In genomic region chr4:10456270-10457254, GRCh38 we compare ENCODE assay signal across 8 cellular contexts. TPM values are rescaled to one million over a fixed set of nuclear protein-coding genes. Genes with fewer than 3 reads are reported as not detected.
DNase-seq lines count a peak whose midpoint lies in the region; ATAC-seq, FAIRE-seq and TF ChIP-seq lines count a peak whose summit lies in the region.

No MANE protein-coding gene starts in this region.

- TF ChIP-seq EP300 in GM12878 (IDR thresholded peaks at IDR 0.05; ENCODE audit: borderline replicate concordance in 1 of 2, control insufficient read depth in 1 of 2, low read depth in 2 of 2, low read length in 2 of 2): no peak

- RAD21 ChIA-PET in GM12878 (lab: Charles Lee; ENCODE audit: unreplicated experiment): interaction anchor here (1.0 kb wide), 1 partner anchor 291 kb away, joined by 3 read pairs; no protein-coding TSS in a partner anchor

- H3K9ac ChIP-seq in GM12878 (ENCODE audit: control insufficient read depth, insufficient read depth, low read length): peak overlapping the region; percentile 66

- H3K36me3 ChIP-seq in BJ (ENCODE audit: control insufficient read depth, insufficient read depth, low read length): peaks cover 8% of the 10 kb centered on the region
- H3K36me3 ChIP-seq in GM12878 (ENCODE audit: control insufficient read depth in 2 of 2, insufficient read depth in 2 of 2, low read length in 1 of 2): peaks cover 0 to 4% of the 10 kb centered on the region in 2 experiments; a peak in 1 of 4 replicates

- ATAC-seq in GM19324 (IDR thresholded peaks at IDR 0.05; ENCODE audit: low FRiP score, unreplicated experiment) (peak; percentile 70), HG03432 (IDR thresholded peaks at IDR 0.05; ENCODE audit: unreplicated experiment) (peak; percentile 73), GM12878 (peak; percentile 67)

- WGBS in GM12878 (ENCODE audit: insufficient coverage, insufficient replicate concordance, low lambda C conversion rate, missing lambda C conversion rate): 17% methylated on average over 66 of the region's 106 CpGs

- POLR2A ChIA-PET in BJ (lab: Charles Lee): no interaction called here
- POLR2A ChIA-PET in GM12878 (lab: Charles Lee): interaction anchor here (0.7 to 1.5 kb wide), 4 partner anchors 33 to 450 kb away, joined by 3 to 4 read pairs (median 4); partner anchors contain the start of gene WDR1

- FAIRE-seq in GM12878 (lab: Jason Lieb, UNC): peak; percentile 87

- H3K27me3 ChIP-seq in BJ (ENCODE audit: control insufficient read depth, insufficient read depth, low read length): no peaks in the 10 kb centered on the region
- no peaks in the 10 kb centered on the region; a peak in 1 of 4 replicates for H3K27me3 ChIP-seq in GM12878 (replicated peaks in 1 of 2; ENCODE audit: control insufficient read depth in 2 of 2, insufficient read depth in 2 of 2, low read length in 1 of 2)

- H4K20me1 ChIP-seq in GM12878 (ENCODE audit: control insufficient read depth, insufficient read depth): no peaks in the 10 kb centered on the region; the same call in 1 of the 2 replicates

- CTCF ChIA-PET in BJ (lab: Yijun Ruan, JAX): interaction anchor here (1.1 to 1.6 kb wide), 3 partner anchors 27 to 293 kb away, joined by 4 to 5 read pairs (median 4); no protein-coding TSS in a partner anchor
- CTCF ChIA-PET in GM12878 (lab: Yijun Ruan, JAX): interaction anchor here (1.0 to 1.6 kb wide), 4 partner anchors 9 to 95 kb away, joined by 4 read pairs; no protein-coding TSS in a partner anchor

- TF ChIP-seq RAD21 in GM12878 (IDR thresholded peaks at IDR 0.05; ENCODE audit: insufficient read depth, low read depth, low read length): no peak

- H3K27ac ChIP-seq in GM12878 (ENCODE audit: control insufficient read depth, insufficient read depth): peak overlapping the region; percentile 65

- intact Hi-C loops in GM12878 (cut with micrococcal nuclease; ENCODE audit: unreplicated experiment): loop anchor here (10.0 kb wide), 1 partner anchor 968 kb away; the partner anchor contains the start of gene HS3ST1

- H3K4me2 ChIP-seq in GM12878 (ENCODE audit: control insufficient read depth, insufficient read depth): peak overlapping the region; percentile 78

- H3K4me3 ChIP-seq in BJ (ENCODE audit: low read depth, low read length): peak overlapping the region; percentile 65
- H3K4me3 ChIP-seq in GM12878: peak overlapping the region; percentile 82

- no peak for DNase-seq in BJ (ENCODE audit: low read depth)
- DNase-seq in T-helper 9 cell: peak; percentile 34
- no peak for DNase-seq in GM12878 (ENCODE audit: low read depth, low spot score)
- peak; percentile 53 for DNase-seq in iPS-NIHi11 (ENCODE audit: low spot score)
- DNase-seq in stimulated activated CD4-positive, alpha-beta T cell treated with anti-CD3 and anti-CD28 coated beads, Interleukin-12 subunit alpha, Interleukin-12 subunit beta, amount 100 ng/mL, for 48 hours (ENCODE audit: low read depth in 2 of 3, low spot score in 1 of 3): peak in 2 of 3 donors; percentile 36 to 50
- no peak for DNase-seq in NK-92 treated with Interleukin-12 subunit alpha and Interleukin-12 subunit beta, amount 100 ng/mL, for 24 hours (lab: John Stamatoyannopoulos, UW)

- SMC1A ChIA-PET in GM12878 (lab: Charles Lee; ENCODE audit: uncharacterized antibody, unreplicated experiment): interaction anchor here (1.2 kb wide), 1 partner anchor 13 kb away, joined by 3 read pairs; no protein-coding TSS in a partner anchor

- in situ Hi-C loops in GM12878 (cut with MboI): no loop called here

- H3K79me2 ChIP-seq in GM12878 (ENCODE audit: control insufficient read depth, insufficient read depth, low read length): peaks cover 11% of the 10 kb centered on the region

- H3K4me1 ChIP-seq in GM12878 (ENCODE audit: control insufficient read depth, insufficient read depth, low read length): no peaks in the 10 kb centered on the region

- no peak for TF ChIP-seq CTCF in BJ (IDR thresholded peaks at IDR 0.05; ENCODE audit: insufficient read depth, low read depth, low read length)
- no peak for TF ChIP-seq CTCF in GM12878 (IDR thresholded peaks at IDR 0.05 in 2 of 3, conservative IDR thresholded peaks at IDR 0.05 in 1 of 3; ENCODE audit: control insufficient read depth in 2 of 3, extremely low read depth in 1 of 3, insufficient read depth in 1 of 3, low read depth in 3 of 3, low read length in 3 of 3)

- BruUV-seq in GM12878 (replicated peaks; lab: Mats Ljungman, UMichigan): no TSS peak

- H2AFZ ChIP-seq in GM12878 (ENCODE audit: control insufficient read depth, low read depth, low read length): peak overlapping the region; percentile 93

- no peaks in the 10 kb centered on the region; the same call in 2 of the 3 replicates for H3K9me3 ChIP-seq in GM12878 (replicated peaks; ENCODE audit: control insufficient read depth, insufficient read depth, low read length)

- TF ChIP-seq POLR2A in GM12878 (IDR thresholded peaks at IDR 0.05; ENCODE audit: low read depth, low read length): peak; percentile 49; the same call in 1 of the 2 replicates

TF ChIP-seq in GM12878, 131 proteins besides CTCF, POLR2A, EP300 and RAD21 (continues in another document):
- 0 out of 2 replicates have a peak, but pooled peaks have one; percentile 24 for TF ChIP-seq ZNF24 (IDR thresholded peaks at IDR 0.05)
- TF ChIP-seq EED (IDR thresholded peaks at IDR 0.05; ENCODE audit: low read depth): peak; percentile 22; the same call in 1 of the 2 replicates
- no peak for TF ChIP-seq SREBF2 (IDR thresholded peaks at IDR 0.05; ENCODE audit: low read length)
- no peak for TF ChIP-seq ZZZ3 (IDR thresholded peaks at IDR 0.05; ENCODE audit: control insufficient read depth, insufficient read length, low read depth)
- peak; percentile 42; the same call in 1 of the 2 replicates for TF ChIP-seq CREM (IDR thresholded peaks at IDR 0.05; ENCODE audit: low read depth)
- no peak for TF ChIP-seq IRF3 (IDR thresholded peaks at IDR 0.05)
- TF ChIP-seq RUNX3 (IDR thresholded peaks at IDR 0.05; ENCODE audit: low read length): no peak
- TF ChIP-seq, protein P1, sequence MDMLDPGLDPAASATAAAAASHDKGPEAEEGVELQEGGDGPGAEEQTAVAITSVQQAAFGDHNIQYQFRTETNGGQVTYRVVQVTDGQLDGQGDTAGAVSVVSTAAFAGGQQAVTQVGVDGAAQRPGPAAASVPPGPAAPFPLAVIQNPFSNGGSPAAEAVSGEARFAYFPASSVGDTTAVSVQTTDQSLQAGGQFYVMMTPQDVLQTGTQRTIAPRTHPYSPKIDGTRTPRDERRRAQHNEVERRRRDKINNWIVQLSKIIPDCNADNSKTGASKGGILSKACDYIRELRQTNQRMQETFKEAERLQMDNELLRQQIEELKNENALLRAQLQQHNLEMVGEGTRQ (IDR thresholded peaks at IDR 0.05; ENCODE audit: borderline replicate concordance, low read depth, low read length): no peak
- peak; percentile 95 for TF ChIP-seq YY1 (IDR thresholded peaks at IDR 0.05; ENCODE audit: low read depth, low read length)
- no peak for TF ChIP-seq BRCA1 (IDR thresholded peaks at IDR 0.05; ENCODE audit: low read depth, low read length)
- 0 out of 2 replicates have a peak, but pooled peaks have one; percentile 18 for TF ChIP-seq MAX (IDR thresholded peaks at IDR 0.05; ENCODE audit: low read depth, low read length)
- TF ChIP-seq, protein P2, sequence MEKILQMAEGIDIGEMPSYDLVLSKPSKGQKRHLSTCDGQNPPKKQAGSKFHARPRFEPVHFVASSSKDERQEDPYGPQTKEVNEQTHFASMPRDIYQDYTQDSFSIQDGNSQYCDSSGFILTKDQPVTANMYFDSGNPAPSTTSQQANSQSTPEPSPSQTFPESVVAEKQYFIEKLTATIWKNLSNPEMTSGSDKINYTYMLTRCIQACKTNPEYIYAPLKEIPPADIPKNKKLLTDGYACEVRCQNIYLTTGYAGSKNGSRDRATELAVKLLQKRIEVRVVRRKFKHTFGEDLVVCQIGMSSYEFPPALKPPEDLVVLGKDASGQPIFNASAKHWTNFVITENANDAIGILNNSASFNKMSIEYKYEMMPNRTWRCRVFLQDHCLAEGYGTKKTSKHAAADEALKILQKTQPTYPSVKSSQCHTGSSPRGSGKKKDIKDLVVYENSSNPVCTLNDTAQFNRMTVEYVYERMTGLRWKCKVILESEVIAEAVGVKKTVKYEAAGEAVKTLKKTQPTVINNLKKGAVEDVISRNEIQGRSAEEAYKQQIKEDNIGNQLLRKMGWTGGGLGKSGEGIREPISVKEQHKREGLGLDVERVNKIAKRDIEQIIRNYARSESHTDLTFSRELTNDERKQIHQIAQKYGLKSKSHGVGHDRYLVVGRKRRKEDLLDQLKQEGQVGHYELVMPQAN (conservative IDR thresholded peaks at IDR 0.05): peak; percentile 73

RNA-seq across cellular contexts. Expression of gene ZNF518B, which starts 0.7 kb away (rescaled TPM):
- polyA plus RNA-seq in BJ (2011; rRNA removed) (8.7 and 17.9 TPM in 2 replicates), GM12878 (2011; rRNA removed) (20.2 and 25.2 TPM in 2 replicates), GM12878 (2014; fragmentation: Illumina TruSeq; extraction: Trizol) (10.4 and 10.6 TPM in 2 replicates), GM12878 (2014; fragmentation: Nextera tagmentation; extraction: Ambion mirVana) (1 to 10 TPM; 2.7 to 4.4 TPM), GM12878 (2014; rRNA removed) (7.6 and 7.7 TPM in 2 replicates), GM12878 (2016; fragmentation: Nextera tagmentation; extraction: Ambion mirVana) (1 to 10 TPM; 6.4 to 7.9 TPM)
- 23.8 and 27.3 TPM in 2 replicates for polyA minus RNA-seq in BJ (2011; rRNA and poly(A)+ RNA removed)
- 90.1 and 101 TPM in 2 replicates for total RNA-seq in GM12878 (2013; cell fraction: nucleolus; rRNA removed)
- total RNA-seq in GM12878 (2014; rRNA removed) (20.5 and 23.4 TPM in 2 replicates), GM12878 (2014; rRNA removed; fragmentation: Illumina TruSeq; extraction: Trizol) (16.3 and 17.0 TPM in 2 replicates), GM12878 (2021) (16.2 and 17.6 TPM in 2 replicates)
- polyA plus RNA-seq in GM12878 (2011; ENCODE audit: low read depth): 4.4 TPM
- 8.1 and 9.4 TPM in 2 replicates for polyA plus RNA-seq in GM12878 (2011; cell fraction: cytosol; rRNA removed)
- polyA plus RNA-seq in GM12878 (2011; cell fraction: nucleus; rRNA removed): 17.7 and 20.7 TPM in 2 replicates
- 7.8 and 8.2 TPM in 2 replicates for polyA plus RNA-seq in GM12878 (2012)
- polyA minus RNA-seq in GM12878 (2011; rRNA and poly(A)+ RNA removed): 34.7 and 45.0 TPM in 2 replicates
- polyA minus RNA-seq in GM12878 (2011; cell fraction: cytosol; rRNA and poly(A)+ RNA removed): 14.3 and 20.2 TPM in 2 replicates
- polyA minus RNA-seq in GM12878 (2011; cell fraction: nucleus; rRNA and poly(A)+ RNA removed): 50.4 and 56.4 TPM in 2 replicates

Comparison
In these comparisons a context has a peak if more than half of its experiments do, and no peak if none do; other contexts are left out.
1. DNase-seq: peak in T-helper 9 cell (single experiment), iPS-NIHi11 (single experiment) and stimulated activated CD4-positive, alpha-beta T cell treated with anti-CD3 and anti-CD28 coated beads, Interleukin-12 subunit alpha, Interleukin-12 subunit beta, amount 100 ng/mL, for 48 hours (2 of 3); none in BJ (single experiment), GM12878 (single experiment) and NK-92 treated with Interleukin-12 subunit alpha and Interleukin-12 subunit beta, amount 100 ng/mL, for 24 hours (single experiment).
2. Peak in every context shown above with its lines, with median percentiles within 50 percentile points of each other: ATAC-seq.